Comparison of ENCODE assay signal across 20 cellular contexts in genomic region chr3:66298591-66298990, GRCh38.
DNase-seq lines count a peak whose midpoint lies in the region; ATAC-seq, FAIRE-seq and TF ChIP-seq lines count a peak whose summit lies in the region.
"Had no signal": no experiment of that assay in that cellular context is flagged by ENCODE, and none has a peak within 500 bp of the region (broad histone marks: within the 10 kb centered on the region; RNA-seq: fewer than 3 reads in every experiment).

No MANE protein-coding gene starts in this region.

- peak; percentile 30 for FAIRE-seq in islet of Langerhans (lab: Jason Lieb, UNC)
- FAIRE-seq: endothelial cell of umbilical vein, G401.6, GM12892 had no signal

- H3K36me3 ChIP-seq in spleen: no peaks in the 10 kb centered on the region
- H3K36me3 ChIP-seq: thoracic aorta had no signal

- no peaks in the 10 kb centered on the region for H3K27me3 ChIP-seq in spleen (replicated peaks in 1 of 7)

- peaks cover 7% of the 10 kb centered on the region for H3K36me3 Mint-ChIP-seq in activated naive CD8-positive, alpha-beta T cell
- H3K36me3 Mint-ChIP-seq in activated naive CD8-positive, alpha-beta T cell treated with anti-CD3 and anti-CD28 coated beads for 36 hours: peaks cover 18% of the 10 kb centered on the region
- peaks cover 12% of the 10 kb centered on the region for H3K36me3 Mint-ChIP-seq in T-helper 1 cell treated with Interleukin-12 subunit alpha and Interleukin-12 subunit beta and Interleukin-4 antibody, amounts not matched to agents 30 μg/mL and 1 μg/mL, for 36 hours (ENCODE audit: low read depth)
- no peaks in the 10 kb centered on the region for H3K36me3 Mint-ChIP-seq in WTC11

- POLR2A ChIA-PET in WTC11 (lab: Charles Lee): no interaction called here

- no peak for DNase-seq in activated naive CD8-positive, alpha-beta T cell treated with anti-CD3 and anti-CD28 coated beads for 36 hours
- no peak for DNase-seq in spleen
- DNase-seq in effector CD4-positive, alpha-beta T cell: no peak
- no peak for DNase-seq in WTC11 (ENCODE audit: low spot score)
- DNase-seq: activated CD4-positive, alpha-beta T cell treated with anti-CD3 and anti-CD28 coated beads for 4 hours; NCI-H1048; NCI-H526; stimulated activated CD4-positive, alpha-beta T cell treated with anti-CD3 and anti-CD28 coated beads, Interleukin-4, amount 100 ng/mL, for 4 hours; stimulated activated CD8-positive, alpha-beta memory T cell treated with anti-CD3 and anti-CD28 coated beads, Interleukin-4, amount 100 ng/mL, for 48 hours had no signal

- no peak overlapping the region for H3K4me3 ChIP-seq in spleen
- H3K4me3 ChIP-seq: coronary artery, mucosa of descending colon, thoracic aorta had no signal

- H3K27me3 Mint-ChIP-seq in activated naive CD8-positive, alpha-beta T cell: no peaks in the 10 kb centered on the region
- H3K27me3 Mint-ChIP-seq in activated naive CD8-positive, alpha-beta T cell treated with anti-CD3 and anti-CD28 coated beads for 36 hours: no peaks in the 10 kb centered on the region
- no peaks in the 10 kb centered on the region for H3K27me3 Mint-ChIP-seq in T-helper 1 cell treated with Interleukin-12 subunit alpha and Interleukin-12 subunit beta and Interleukin-4 antibody, amounts not matched to agents 30 μg/mL and 1 μg/mL, for 36 hours (ENCODE audit: low read depth)
- H3K27me3 Mint-ChIP-seq in WTC11 (ENCODE audit: low read depth): no peaks in the 10 kb centered on the region

- H3K4me1 ChIP-seq in spleen: peaks cover 0 to 66% (median 26%) of the 10 kb centered on the region in 6 donors
- H3K4me1 ChIP-seq: parathyroid adenoma had no signal

- peak overlapping the region; percentile 86 for H3K27ac Mint-ChIP-seq in activated naive CD8-positive, alpha-beta T cell
- no peak overlapping the region for H3K27ac Mint-ChIP-seq in activated naive CD8-positive, alpha-beta T cell treated with anti-CD3 and anti-CD28 coated beads for 36 hours
- peak overlapping the region; percentile 47 for H3K27ac Mint-ChIP-seq in T-helper 1 cell treated with Interleukin-12 subunit alpha and Interleukin-12 subunit beta and Interleukin-4 antibody, amounts not matched to agents 30 μg/mL and 1 μg/mL, for 36 hours
- no peak overlapping the region for H3K27ac Mint-ChIP-seq in WTC11

- intact Hi-C loops in spleen (cut with DNase I; ENCODE audit: low total_unique reads): no loop called here

- no peaks in the 10 kb centered on the region for H3K9me3 Mint-ChIP-seq in activated naive CD8-positive, alpha-beta T cell (ENCODE audit: low read depth)
- peaks cover 3% of the 10 kb centered on the region for H3K9me3 Mint-ChIP-seq in activated naive CD8-positive, alpha-beta T cell treated with anti-CD3 and anti-CD28 coated beads for 36 hours
- H3K9me3 Mint-ChIP-seq in T-helper 1 cell treated with Interleukin-12 subunit alpha and Interleukin-12 subunit beta and Interleukin-4 antibody, amounts not matched to agents 30 μg/mL and 1 μg/mL, for 36 hours: peaks cover 7% of the 10 kb centered on the region
- H3K9me3 Mint-ChIP-seq in WTC11: no peaks in the 10 kb centered on the region

- peaks cover 61% of the 10 kb centered on the region for H3K4me1 Mint-ChIP-seq in activated naive CD8-positive, alpha-beta T cell (ENCODE audit: low read depth)
- peaks cover 46% of the 10 kb centered on the region for H3K4me1 Mint-ChIP-seq in activated naive CD8-positive, alpha-beta T cell treated with anti-CD3 and anti-CD28 coated beads for 36 hours
- H3K4me1 Mint-ChIP-seq in T-helper 1 cell treated with Interleukin-12 subunit alpha and Interleukin-12 subunit beta and Interleukin-4 antibody, amounts not matched to agents 30 μg/mL and 1 μg/mL, for 36 hours (ENCODE audit: low read depth): peaks cover 39% of the 10 kb centered on the region
- H3K4me1 Mint-ChIP-seq in WTC11: peaks cover 2% of the 10 kb centered on the region; the same call in 1 of the 2 replicates

- H3K9me3 ChIP-seq in spleen: no peaks in the 10 kb centered on the region
- H3K9me3 ChIP-seq: mucosa of descending colon, thoracic aorta had no signal

- ATAC-seq in WTC11 (no peak), HG03439 (IDR thresholded peaks at IDR 0.05; ENCODE audit: unreplicated experiment) (no peak)

- CTCF ChIA-PET in WTC11 (lab: Charles Lee): interaction anchor here (1.5 kb wide), 1 partner anchor 22 kb away, joined by 7 read pairs; no protein-coding TSS in a partner anchor

- H3K27ac ChIP-seq in spleen: peak overlapping the region in 6 of 8 donors; percentile 0 to 65 (median 60)
- H3K27ac ChIP-seq: coronary artery, parathyroid adenoma, thoracic aorta had no signal

- TF ChIP-seq CTCF in spleen (IDR thresholded peaks at IDR 0.05 in 8 of 11, conservative IDR thresholded peaks at IDR 0.05 in 3 of 11) (no peak), WTC11 (IDR thresholded peaks at IDR 0.05) (no peak)

- no peak overlapping the region for H3K4me3 Mint-ChIP-seq in activated naive CD8-positive, alpha-beta T cell
- H3K4me3 Mint-ChIP-seq in activated naive CD8-positive, alpha-beta T cell treated with anti-CD3 and anti-CD28 coated beads for 36 hours: no peak overlapping the region
- no peak overlapping the region for H3K4me3 Mint-ChIP-seq in T-helper 1 cell treated with Interleukin-12 subunit alpha and Interleukin-12 subunit beta and Interleukin-4 antibody, amounts not matched to agents 30 μg/mL and 1 μg/mL, for 36 hours
- H3K4me3 Mint-ChIP-seq in WTC11: no peak overlapping the region

- 47 to 61% (median 51%) methylated on average over 1 of the region's 1 CpG for WGBS in spleen, 5 donors

- no peak for TF ChIP-seq POLR2A in spleen (IDR thresholded peaks at IDR 0.05)

TF ChIP-seq in WTC11, 78 proteins besides CTCF, POLR2A, EP300 and RAD21:
- TF ChIP-seq AR (CRISPR knock-in tag; IDR thresholded peaks at IDR 0.05) (no peak), FOXK1 (CRISPR knock-in tag; IDR thresholded peaks at IDR 0.05) (no peak), NR1H2 (CRISPR knock-in tag; IDR thresholded peaks at IDR 0.05) (no peak), ESRRA (CRISPR knock-in tag; IDR thresholded peaks at IDR 0.05; ENCODE audit: borderline replicate concordance) (no peak), CREB1 (CRISPR knock-in tag; IDR thresholded peaks at IDR 0.05) (no peak), ZNF219 (CRISPR knock-in tag; IDR thresholded peaks at IDR 0.05; ENCODE audit: borderline replicate concordance) (no peak), IRF2 (CRISPR knock-in tag; IDR thresholded peaks at IDR 0.05; ENCODE audit: borderline replicate concordance, low read depth) (no peak), NR2C2 (CRISPR knock-in tag; IDR thresholded peaks at IDR 0.05) (no peak), RELA (CRISPR knock-in tag; IDR thresholded peaks at IDR 0.05; ENCODE audit: borderline replicate concordance) (no peak), TP53 (CRISPR knock-in tag; IDR thresholded peaks at IDR 0.05) (no peak), IRF1 (CRISPR knock-in tag; IDR thresholded peaks at IDR 0.05) (no peak), MAX (CRISPR knock-in tag; IDR thresholded peaks at IDR 0.05) (no peak), STAT6 (CRISPR knock-in tag; conservative IDR thresholded peaks at IDR 0.05; ENCODE audit: low read depth) (no peak)

Comparison
In these comparisons a context has a peak if more than half of its experiments do, and no peak if none do; other contexts are left out.
1. H3K27ac Mint-ChIP-seq: peak in activated naive CD8-positive, alpha-beta T cell (single experiment) and T-helper 1 cell treated with Interleukin-12 subunit alpha and Interleukin-12 subunit beta and Interleukin-4 antibody, amounts not matched to agents 30 μg/mL and 1 μg/mL, for 36 hours (single experiment); none in activated naive CD8-positive, alpha-beta T cell treated with anti-CD3 and anti-CD28 coated beads for 36 hours (single experiment) and WTC11 (single experiment).